26 cellular contexts compared by ENCODE assay signal in the genomic region with DNA sequence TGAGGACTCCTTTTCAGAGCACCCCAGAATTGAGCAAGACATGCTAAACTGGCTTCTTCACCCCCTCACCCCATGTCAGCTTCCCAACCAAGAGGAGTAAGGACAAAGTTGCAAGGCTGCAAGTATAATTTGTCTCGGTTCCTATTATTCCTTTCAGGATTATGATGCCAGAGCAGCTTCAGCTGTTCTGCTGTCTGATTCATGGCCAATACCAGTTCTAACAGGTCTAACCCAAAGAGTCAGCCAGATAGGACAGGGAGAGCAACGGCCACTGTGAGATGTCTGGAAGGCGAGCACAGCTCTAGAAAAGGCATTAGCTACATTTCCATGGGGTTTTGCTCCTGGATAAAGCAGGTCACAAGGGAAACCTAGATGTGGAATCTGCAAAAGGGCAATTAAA. TPM values are rescaled to one million over a fixed set of nuclear protein-coding genes. Genes with fewer than 3 reads are reported as not detected.
DNase-seq lines count a peak whose midpoint lies in the region; TF ChIP-seq lines count a peak whose summit lies in the region.
"Had no signal": no experiment of that assay in that cellular context is flagged by ENCODE, and none has a peak within 500 bp of the region (broad histone marks: within the 10 kb centered on the region; RNA-seq: fewer than 3 reads in every experiment).

No MANE protein-coding gene starts in this region.

- H3K27me3 Mint-ChIP-seq in nephron (ENCODE audit: low read depth) = no peaks in the 10 kb centered on the region
- H3K27me3 Mint-ChIP-seq: activated naive CD8-positive, alpha-beta T cell treated with anti-CD3 and anti-CD28 coated beads, Interleukin-2, amount 50 U/mL, for 24 hours; CD4-positive, alpha-beta T cell; stimulated activated memory B cell treated with anti-CD40 and anti-IgM and Interleukin-4, amounts not matched to agents 10 μg/mL and 1 μg/mL and 100 μg/mL, for 72 hours had no signal

- no peak overlapping the region for H2AFZ ChIP-seq in GM23248

- no peak for TF ChIP-seq CTCF in nephron (IDR thresholded peaks at IDR 0.05; ENCODE audit: unreplicated experiment in 3 of 3)

- peaks cover 37% of the 10 kb centered on the region for H3K4me1 Mint-ChIP-seq in nephron

- no peaks in the 10 kb centered on the region for H4K20me1 ChIP-seq in GM23248 (ENCODE audit: insufficient read depth)

- no peaks in the 10 kb centered on the region for H3K79me2 ChIP-seq in GM23248 (ENCODE audit: insufficient read depth)

- no peaks in the 10 kb centered on the region for H3K9me3 ChIP-seq in GM23248 (ENCODE audit: low read depth)
- H3K9me3 ChIP-seq: heart right ventricle, MG63, neutrophil, Peyer's patch, sigmoid colon, suprapubic skin had no signal

- in situ Hi-C loops in GM23248 (cut with MboI) = no loop called here

- 90 to 94% methylated on average over 3 of the region's 3 CpGs for WGBS in GM23248 (ENCODE audit: low coverage in 1 of 2, low lambda C conversion rate in 2 of 2, missing lambda C conversion rate in 2 of 2), 2 experiments

- no peaks in the 10 kb centered on the region for H3F3A ChIP-seq in GM23248 (ENCODE audit: insufficient read depth)

- peaks cover 10% of the 10 kb centered on the region; the same call in 1 of the 2 replicates for H3K4me1 ChIP-seq in GM23248 (ENCODE audit: insufficient read depth)

- no peaks in the 10 kb centered on the region for H3K36me3 ChIP-seq in GM23248 (ENCODE audit: low read depth)
- H3K36me3 ChIP-seq: heart right ventricle, MG63, neutrophil, Peyer's patch, sigmoid colon, suprapubic skin had no signal

- no peaks in the 10 kb centered on the region for H3K9me2 ChIP-seq in GM23248 (ENCODE audit: insufficient read depth)

- no peaks in the 10 kb centered on the region for H3K9me3 Mint-ChIP-seq in nephron
- H3K9me3 Mint-ChIP-seq: activated naive CD8-positive, alpha-beta T cell treated with anti-CD3 and anti-CD28 coated beads, Interleukin-2, amount 50 U/mL, for 24 hours; CD4-positive, alpha-beta T cell; stimulated activated memory B cell treated with anti-CD40 and anti-IgM and Interleukin-4, amounts not matched to agents 10 μg/mL and 1 μg/mL and 100 μg/mL, for 72 hours; WTC11 had no signal

- no peak overlapping the region for H3K4me3 Mint-ChIP-seq in nephron
- H3K4me3 Mint-ChIP-seq: activated naive CD8-positive, alpha-beta T cell treated with anti-CD3 and anti-CD28 coated beads, Interleukin-2, amount 50 U/mL, for 24 hours; CD4-positive, alpha-beta T cell; stimulated activated memory B cell treated with anti-CD40 and anti-IgM and Interleukin-4, amounts not matched to agents 10 μg/mL and 1 μg/mL and 100 μg/mL, for 72 hours; WTC11 had no signal

- no peak overlapping the region for H3K9ac ChIP-seq in GM23248

- DNase-seq in GM23248 (peak; percentile 10), LHCN-M2 (ENCODE audit: low read depth) (peak; percentile 95), epithelial cell of prostate (ENCODE audit: low read depth, low spot score) (peak; percentile 22), inferior parietal cortex (ENCODE audit: extremely low spot score) (no peak), SW480 (ENCODE audit: low spot score) (no peak), DMS 273 (lab: John Stamatoyannopoulos, UW; ENCODE audit: unreplicated experiment) (no peak)
- DNase-seq: activated CD4-positive, alpha-beta T cell treated with anti-CD3 and anti-CD28 coated beads, Interleukin-2, amount 50 U/mL, for 1 hour; activated naive CD8-positive, alpha-beta T cell treated with anti-CD3 and anti-CD28 coated beads, Interleukin-2, amount 50 U/mL, for 24 hours; activated T-cell treated with anti-CD3 and anti-CD28 coated beads, Interleukin-2, amount 50 U/mL, for 48 hours; CD4-positive, alpha-beta T cell; cerebellar nuclear complex; heart right ventricle; MG63; NCI-H1436; NCI-H526; Peyer's patch; sigmoid colon; stimulated activated CD4-positive, alpha-beta T cell treated with anti-CD3 and anti-CD28 coated beads, Interleukin-4, amount 100 ng/mL, for 4 hours had no signal

- H3K4me2 ChIP-seq in GM23248 (ENCODE audit: unreplicated experiment) = no peak overlapping the region

- no peak overlapping the region for H3K4me3 ChIP-seq in GM23248
- H3K4me3 ChIP-seq: heart right ventricle, lung, MG63, Peyer's patch, sigmoid colon, suprapubic skin had no signal

- no peaks in the 10 kb centered on the region for H3K27me3 ChIP-seq in GM23248 (replicated peaks; ENCODE audit: insufficient read depth)
- H3K27me3 ChIP-seq: heart right ventricle, MG63, neutrophil, Peyer's patch, sigmoid colon, suprapubic skin had no signal

- no peaks in the 10 kb centered on the region for H3K36me3 Mint-ChIP-seq in nephron (ENCODE audit: low read depth)
- H3K36me3 Mint-ChIP-seq: WTC11 had no signal

- peak overlapping the region in 2 of 3 experiments; percentile 48 to 66 for H3K27ac Mint-ChIP-seq in nephron
- H3K27ac Mint-ChIP-seq: activated naive CD8-positive, alpha-beta T cell treated with anti-CD3 and anti-CD28 coated beads, Interleukin-2, amount 50 U/mL, for 24 hours; CD4-positive, alpha-beta T cell; progenitor cell of endocrine pancreas; stimulated activated memory B cell treated with anti-CD40 and anti-IgM and Interleukin-4, amounts not matched to agents 10 μg/mL and 1 μg/mL and 100 μg/mL, for 72 hours; WTC11 had no signal

- H3K27ac ChIP-seq in GM23248 (no peak overlapping the region), epithelial cell of prostate (peak overlapping the region; percentile 25)
- H3K27ac ChIP-seq: heart right ventricle, neutrophil, Peyer's patch, sigmoid colon, suprapubic skin had no signal

RNA-seq across cellular contexts. Expression of gene HOOK1, which starts 53.3 kb away (rescaled TPM):
- not detected in 2 replicates for total RNA-seq in GM23248 (2014; rRNA removed; shearing (Covaris generic))
- polyA plus RNA-seq in GM23248 (2016; fragmentation: Nextera tagmentation; extraction: Ambion mirVana) = not detected in 2 replicates
- 0.11 and 0.19 TPM in 2 replicates for total RNA-seq in LHCN-M2 (2014; rRNA removed)
- polyA plus RNA-seq in LHCN-M2 (2012) = not detected
- total RNA-seq: fibroblast of villous mesenchyme had no signal

Comparison
In these comparisons a context has a peak if more than half of its experiments do, and no peak if none do; other contexts are left out.
1. DNase-seq: peak in GM23248 (single experiment), LHCN-M2 (single experiment) and epithelial cell of prostate (single experiment); none in inferior parietal cortex (single experiment), SW480 (single experiment) and DMS 273 (single experiment).